2 cellular contexts compared by ENCODE assay signal in the genomic region with DNA sequence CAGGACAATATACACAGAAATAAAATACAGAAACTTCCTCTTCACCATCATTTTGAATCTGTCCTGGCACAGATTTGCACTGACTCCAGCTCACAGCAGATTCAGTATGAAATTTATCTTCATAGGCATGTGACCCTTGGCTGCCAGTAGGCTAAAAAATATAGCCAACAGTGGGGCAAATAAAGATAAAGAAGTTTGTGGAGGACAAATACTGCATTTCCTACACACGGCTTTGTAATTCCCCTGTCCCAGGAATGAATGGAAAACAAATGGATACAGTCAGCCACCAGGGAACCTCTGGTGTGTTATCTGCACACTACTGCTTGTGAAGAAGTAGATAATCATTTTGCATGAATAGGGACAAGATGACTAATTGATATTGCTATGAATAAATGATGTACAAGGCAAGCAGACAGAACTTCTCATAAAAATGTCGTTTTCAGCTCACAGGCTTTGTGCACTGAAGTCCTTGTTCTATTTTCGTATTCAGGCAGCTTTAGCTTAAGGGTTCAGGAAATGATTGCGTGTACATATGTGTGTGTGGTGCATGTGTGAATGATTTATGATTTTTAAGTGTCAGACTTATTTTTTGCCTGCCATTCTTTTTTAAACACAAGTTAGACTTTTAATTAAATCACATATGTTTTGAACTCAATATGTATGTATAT.
TF ChIP-seq lines count a peak whose summit lies in the region.

No MANE protein-coding gene starts in this region.

TF ChIP-seq in endothelial cell of umbilical vein, 7 proteins besides CTCF, POLR2A, EP300 and RAD21 (continued from another document):
- TF ChIP-seq EZH2 (IDR thresholded peaks at IDR 0.05; ENCODE audit: borderline replicate concordance, low read depth, low read length, severe bottlenecking) (no peak), POLR2AphosphoS5 (IDR thresholded peaks at IDR 0.05; ENCODE audit: insufficient read depth, low read depth, low read length) (no peak), MYC (IDR thresholded peaks at IDR 0.05; ENCODE audit: low read depth, low read length) (no peak), GATA2 (IDR thresholded peaks at IDR 0.05; ENCODE audit: insufficient read depth, insufficient read length, low read depth, low read length) (peak; percentile 13)
- TF ChIP-seq, protein P1, sequence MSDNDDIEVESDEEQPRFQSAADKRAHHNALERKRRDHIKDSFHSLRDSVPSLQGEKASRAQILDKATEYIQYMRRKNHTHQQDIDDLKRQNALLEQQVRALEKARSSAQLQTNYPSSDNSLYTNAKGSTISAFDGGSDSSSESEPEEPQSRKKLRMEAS (IDR thresholded peaks at IDR 0.05; ENCODE audit: insufficient read depth, insufficient read length): no peak

TF ChIP-seq in WTC11, 78 proteins besides CTCF, POLR2A, EP300 and RAD21 (continued from another document):
- TF ChIP-seq, protein P2, sequence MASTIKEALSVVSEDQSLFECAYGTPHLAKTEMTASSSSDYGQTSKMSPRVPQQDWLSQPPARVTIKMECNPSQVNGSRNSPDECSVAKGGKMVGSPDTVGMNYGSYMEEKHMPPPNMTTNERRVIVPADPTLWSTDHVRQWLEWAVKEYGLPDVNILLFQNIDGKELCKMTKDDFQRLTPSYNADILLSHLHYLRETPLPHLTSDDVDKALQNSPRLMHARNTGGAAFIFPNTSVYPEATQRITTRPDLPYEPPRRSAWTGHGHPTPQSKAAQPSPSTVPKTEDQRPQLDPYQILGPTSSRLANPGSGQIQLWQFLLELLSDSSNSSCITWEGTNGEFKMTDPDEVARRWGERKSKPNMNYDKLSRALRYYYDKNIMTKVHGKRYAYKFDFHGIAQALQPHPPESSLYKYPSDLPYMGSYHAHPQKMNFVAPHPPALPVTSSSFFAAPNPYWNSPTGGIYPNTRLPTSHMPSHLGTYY (CRISPR knock-in tag; IDR thresholded peaks at IDR 0.05): no peak
- no peak for TF ChIP-seq ZNF396 (CRISPR knock-in tag; IDR thresholded peaks at IDR 0.05; ENCODE audit: borderline replicate concordance)
- no peak for TF ChIP-seq ATF1 (CRISPR knock-in tag; IDR thresholded peaks at IDR 0.05)
- TF ChIP-seq GRHL2 (CRISPR knock-in tag; IDR thresholded peaks at IDR 0.05; ENCODE audit: insufficient replicate concordance, severe bottlenecking): no peak
- TF ChIP-seq, protein P3, sequence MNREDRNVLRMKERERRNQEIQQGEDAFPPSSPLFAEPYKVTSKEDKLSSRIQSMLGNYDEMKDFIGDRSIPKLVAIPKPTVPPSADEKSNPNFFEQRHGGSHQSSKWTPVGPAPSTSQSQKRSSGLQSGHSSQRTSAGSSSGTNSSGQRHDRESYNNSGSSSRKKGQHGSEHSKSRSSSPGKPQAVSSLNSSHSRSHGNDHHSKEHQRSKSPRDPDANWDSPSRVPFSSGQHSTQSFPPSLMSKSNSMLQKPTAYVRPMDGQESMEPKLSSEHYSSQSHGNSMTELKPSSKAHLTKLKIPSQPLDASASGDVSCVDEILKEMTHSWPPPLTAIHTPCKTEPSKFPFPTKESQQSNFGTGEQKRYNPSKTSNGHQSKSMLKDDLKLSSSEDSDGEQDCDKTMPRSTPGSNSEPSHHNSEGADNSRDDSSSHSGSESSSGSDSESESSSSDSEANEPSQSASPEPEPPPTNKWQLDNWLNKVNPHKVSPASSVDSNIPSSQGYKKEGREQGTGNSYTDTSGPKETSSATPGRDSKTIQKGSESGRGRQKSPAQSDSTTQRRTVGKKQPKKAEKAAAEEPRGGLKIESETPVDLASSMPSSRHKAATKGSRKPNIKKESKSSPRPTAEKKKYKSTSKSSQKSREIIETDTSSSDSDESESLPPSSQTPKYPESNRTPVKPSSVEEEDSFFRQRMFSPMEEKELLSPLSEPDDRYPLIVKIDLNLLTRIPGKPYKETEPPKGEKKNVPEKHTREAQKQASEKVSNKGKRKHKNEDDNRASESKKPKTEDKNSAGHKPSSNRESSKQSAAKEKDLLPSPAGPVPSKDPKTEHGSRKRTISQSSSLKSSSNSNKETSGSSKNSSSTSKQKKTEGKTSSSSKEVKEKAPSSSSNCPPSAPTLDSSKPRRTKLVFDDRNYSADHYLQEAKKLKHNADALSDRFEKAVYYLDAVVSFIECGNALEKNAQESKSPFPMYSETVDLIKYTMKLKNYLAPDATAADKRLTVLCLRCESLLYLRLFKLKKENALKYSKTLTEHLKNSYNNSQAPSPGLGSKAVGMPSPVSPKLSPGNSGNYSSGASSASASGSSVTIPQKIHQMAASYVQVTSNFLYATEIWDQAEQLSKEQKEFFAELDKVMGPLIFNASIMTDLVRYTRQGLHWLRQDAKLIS (CRISPR knock-in tag; IDR thresholded peaks at IDR 0.05; ENCODE audit: borderline replicate concordance): no peak
- TF ChIP-seq ZNF416 (CRISPR knock-in tag; IDR thresholded peaks at IDR 0.05): no peak
- no peak for TF ChIP-seq FOXJ3 (CRISPR knock-in tag; IDR thresholded peaks at IDR 0.05; ENCODE audit: borderline replicate concordance)
- no peak for TF ChIP-seq SMAD4 (CRISPR knock-in tag; IDR thresholded peaks at IDR 0.05)
- TF ChIP-seq HMGA2 (CRISPR knock-in tag; IDR thresholded peaks at IDR 0.05): no peak
- TF ChIP-seq OVOL2 (CRISPR knock-in tag; IDR thresholded peaks at IDR 0.05; ENCODE audit: borderline replicate concordance): no peak
- TF ChIP-seq, protein P4, sequence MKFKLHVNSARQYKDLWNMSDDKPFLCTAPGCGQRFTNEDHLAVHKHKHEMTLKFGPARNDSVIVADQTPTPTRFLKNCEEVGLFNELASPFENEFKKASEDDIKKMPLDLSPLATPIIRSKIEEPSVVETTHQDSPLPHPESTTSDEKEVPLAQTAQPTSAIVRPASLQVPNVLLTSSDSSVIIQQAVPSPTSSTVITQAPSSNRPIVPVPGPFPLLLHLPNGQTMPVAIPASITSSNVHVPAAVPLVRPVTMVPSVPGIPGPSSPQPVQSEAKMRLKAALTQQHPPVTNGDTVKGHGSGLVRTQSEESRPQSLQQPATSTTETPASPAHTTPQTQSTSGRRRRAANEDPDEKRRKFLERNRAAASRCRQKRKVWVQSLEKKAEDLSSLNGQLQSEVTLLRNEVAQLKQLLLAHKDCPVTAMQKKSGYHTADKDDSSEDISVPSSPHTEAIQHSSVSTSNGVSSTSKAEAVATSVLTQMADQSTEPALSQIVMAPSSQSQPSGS (CRISPR knock-in tag; IDR thresholded peaks at IDR 0.05; ENCODE audit: borderline replicate concordance, low read depth): no peak
- TF ChIP-seq, protein P5, sequence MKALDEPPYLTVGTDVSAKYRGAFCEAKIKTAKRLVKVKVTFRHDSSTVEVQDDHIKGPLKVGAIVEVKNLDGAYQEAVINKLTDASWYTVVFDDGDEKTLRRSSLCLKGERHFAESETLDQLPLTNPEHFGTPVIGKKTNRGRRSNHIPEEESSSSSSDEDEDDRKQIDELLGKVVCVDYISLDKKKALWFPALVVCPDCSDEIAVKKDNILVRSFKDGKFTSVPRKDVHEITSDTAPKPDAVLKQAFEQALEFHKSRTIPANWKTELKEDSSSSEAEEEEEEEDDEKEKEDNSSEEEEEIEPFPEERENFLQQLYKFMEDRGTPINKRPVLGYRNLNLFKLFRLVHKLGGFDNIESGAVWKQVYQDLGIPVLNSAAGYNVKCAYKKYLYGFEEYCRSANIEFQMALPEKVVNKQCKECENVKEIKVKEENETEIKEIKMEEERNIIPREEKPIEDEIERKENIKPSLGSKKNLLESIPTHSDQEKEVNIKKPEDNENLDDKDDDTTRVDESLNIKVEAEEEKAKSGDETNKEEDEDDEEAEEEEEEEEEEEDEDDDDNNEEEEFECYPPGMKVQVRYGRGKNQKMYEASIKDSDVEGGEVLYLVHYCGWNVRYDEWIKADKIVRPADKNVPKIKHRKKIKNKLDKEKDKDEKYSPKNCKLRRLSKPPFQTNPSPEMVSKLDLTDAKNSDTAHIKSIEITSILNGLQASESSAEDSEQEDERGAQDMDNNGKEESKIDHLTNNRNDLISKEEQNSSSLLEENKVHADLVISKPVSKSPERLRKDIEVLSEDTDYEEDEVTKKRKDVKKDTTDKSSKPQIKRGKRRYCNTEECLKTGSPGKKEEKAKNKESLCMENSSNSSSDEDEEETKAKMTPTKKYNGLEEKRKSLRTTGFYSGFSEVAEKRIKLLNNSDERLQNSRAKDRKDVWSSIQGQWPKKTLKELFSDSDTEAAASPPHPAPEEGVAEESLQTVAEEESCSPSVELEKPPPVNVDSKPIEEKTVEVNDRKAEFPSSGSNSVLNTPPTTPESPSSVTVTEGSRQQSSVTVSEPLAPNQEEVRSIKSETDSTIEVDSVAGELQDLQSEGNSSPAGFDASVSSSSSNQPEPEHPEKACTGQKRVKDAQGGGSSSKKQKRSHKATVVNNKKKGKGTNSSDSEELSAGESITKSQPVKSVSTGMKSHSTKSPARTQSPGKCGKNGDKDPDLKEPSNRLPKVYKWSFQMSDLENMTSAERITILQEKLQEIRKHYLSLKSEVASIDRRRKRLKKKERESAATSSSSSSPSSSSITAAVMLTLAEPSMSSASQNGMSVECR (CRISPR knock-in tag; IDR thresholded peaks at IDR 0.05; ENCODE audit: borderline replicate concordance): no peak
- TF ChIP-seq, protein P1 (CRISPR knock-in tag; IDR thresholded peaks at IDR 0.05): no peak
- TF ChIP-seq, protein P6, sequence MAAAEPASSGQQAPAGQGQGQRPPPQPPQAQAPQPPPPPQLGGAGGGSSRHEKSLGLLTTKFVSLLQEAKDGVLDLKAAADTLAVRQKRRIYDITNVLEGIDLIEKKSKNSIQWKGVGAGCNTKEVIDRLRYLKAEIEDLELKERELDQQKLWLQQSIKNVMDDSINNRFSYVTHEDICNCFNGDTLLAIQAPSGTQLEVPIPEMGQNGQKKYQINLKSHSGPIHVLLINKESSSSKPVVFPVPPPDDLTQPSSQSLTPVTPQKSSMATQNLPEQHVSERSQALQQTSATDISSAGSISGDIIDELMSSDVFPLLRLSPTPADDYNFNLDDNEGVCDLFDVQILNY (CRISPR knock-in tag; IDR thresholded peaks at IDR 0.05): no peak
- no peak for TF ChIP-seq GABPB1 (CRISPR knock-in tag; IDR thresholded peaks at IDR 0.05)
